8 cellular contexts compared by ENCODE assay signal in genomic region chr6:118896339-118897136, GRCh38. TPM values are rescaled to one million over a fixed set of nuclear protein-coding genes. Genes with fewer than 3 reads are reported as not detected.
A peak's percentile ranks its signal among the peaks of the same experiment; 100 is the strongest.
DNase-seq lines count a peak whose midpoint lies in the region; ATAC-seq and TF ChIP-seq lines count a peak whose summit lies in the region.

No MANE protein-coding gene starts in this region.

- peak overlapping the region in 1 of 2 donors; percentile 5 for H3K27ac ChIP-seq in left lung

- TF ChIP-seq CTCF in left lung (IDR thresholded peaks at IDR 0.05), result peak; percentile 23 to 25

- in situ Hi-C loops in ACHN (cut with HindIII; ENCODE audit: low pct_ligation_motif_present, low pct_unique_long_range_greater_than_20kb, low sequenced_read_pairs), result no loop called here

- intact Hi-C loops in left lung (cut with DNase I), result no loop called here

- no peaks in the 10 kb centered on the region for H3K27me3 ChIP-seq in left lung

- H3K4me3 Mint-ChIP-seq in activated naive CD8-positive, alpha-beta T cell treated with anti-CD3 and anti-CD28 coated beads for 36 hours, result peak overlapping the region; percentile 75

- no peaks in the 10 kb centered on the region for H3K27me3 Mint-ChIP-seq in activated naive CD8-positive, alpha-beta T cell treated with anti-CD3 and anti-CD28 coated beads for 36 hours

- peak; percentile 73 for DNase-seq in ACHN
- DNase-seq in GM03348 (ENCODE audit: low spot score), result peak; percentile 28
- DNase-seq in NCI-H226, result peak; percentile 42
- DNase-seq in activated naive CD8-positive, alpha-beta T cell treated with anti-CD3 and anti-CD28 coated beads for 36 hours, result no peak
- no peak for DNase-seq in left lung
- no peak for DNase-seq in activated CD4-positive, alpha-beta T cell treated with anti-CD3 and anti-CD28 coated beads for 1 hour

- H3K4me1 ChIP-seq in left lung, result peaks cover 5 to 51% of the 10 kb centered on the region in 2 donors

- peak overlapping the region in 1 of 2 donors; percentile 87 for H3K4me3 ChIP-seq in left lung

- no peaks in the 10 kb centered on the region for H3K9me3 ChIP-seq in left lung

- ATAC-seq in HG02884 (IDR thresholded peaks at IDR 0.05; ENCODE audit: unreplicated experiment) (peak; percentile 16), left lung (no peak), HG03025 (IDR thresholded peaks at IDR 0.05; ENCODE audit: low FRiP score, unreplicated experiment) (no peak)

- H3K27ac Mint-ChIP-seq in activated naive CD8-positive, alpha-beta T cell treated with anti-CD3 and anti-CD28 coated beads for 36 hours, result peak overlapping the region; percentile 86

- H3K9me3 Mint-ChIP-seq in activated naive CD8-positive, alpha-beta T cell treated with anti-CD3 and anti-CD28 coated beads for 36 hours, result no peaks in the 10 kb centered on the region

- H3K36me3 Mint-ChIP-seq in activated naive CD8-positive, alpha-beta T cell treated with anti-CD3 and anti-CD28 coated beads for 36 hours, result peaks cover 43% of the 10 kb centered on the region

- H3K4me1 Mint-ChIP-seq in activated naive CD8-positive, alpha-beta T cell treated with anti-CD3 and anti-CD28 coated beads for 36 hours, result peaks cover 56% of the 10 kb centered on the region

- H3K36me3 ChIP-seq in left lung, result peaks cover 0 to 5% of the 10 kb centered on the region in 2 donors

RNA-seq across cellular contexts. Expression of gene ASF1A, which starts 2.6 kb away (rescaled TPM):
- 10 to 100 TPM; 39.9 to 42.7 TPM for total RNA-seq in activated naive CD8-positive, alpha-beta T cell treated with anti-CD3 and anti-CD28 coated beads for 36 hours
- 10 to 100 TPM; 22.9 to 27.1 TPM for total RNA-seq in left lung

RNA-seq across cellular contexts. Expression of gene MCM9, which starts 38.4 kb away (rescaled TPM):
- 10 to 100 TPM; 20.0 to 20.3 TPM for total RNA-seq in activated naive CD8-positive, alpha-beta T cell treated with anti-CD3 and anti-CD28 coated beads for 36 hours
- 10 to 100 TPM; 16.0 to 20.3 TPM for total RNA-seq in left lung

Comparison
In these comparisons a context has a peak if more than half of its experiments do, and no peak if none do; other contexts are left out.
1. DNase-seq: peak in ACHN (single experiment), GM03348 (single experiment) and NCI-H226 (single experiment); none in activated naive CD8-positive, alpha-beta T cell treated with anti-CD3 and anti-CD28 coated beads for 36 hours (single experiment), left lung (0 of 2) and activated CD4-positive, alpha-beta T cell treated with anti-CD3 and anti-CD28 coated beads for 1 hour (single experiment).